Comparison of ENCODE assay signal across 8 cellular contexts in the genomic region with DNA sequence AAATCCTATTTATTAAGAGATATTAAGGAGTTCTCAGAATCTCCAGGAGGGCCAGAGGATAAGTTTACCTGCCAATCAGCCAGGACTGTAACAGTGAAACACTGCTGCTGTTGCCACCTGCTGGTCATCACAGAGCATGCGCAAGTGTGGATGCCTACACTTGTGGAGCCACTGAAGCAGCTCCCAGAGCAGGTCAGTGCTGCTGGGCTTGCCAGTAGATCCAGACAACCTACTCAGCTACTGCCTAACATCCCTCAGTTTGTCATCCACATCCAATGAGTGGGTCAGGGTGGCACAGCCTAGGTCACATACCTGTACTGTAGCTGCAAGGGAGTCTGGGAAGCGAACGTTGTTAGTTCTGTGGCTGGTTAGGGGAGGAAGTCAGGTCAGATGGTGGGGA. TPM values are rescaled to one million over a fixed set of nuclear protein-coding genes. Genes with fewer than 3 reads are reported as not detected.
A peak's percentile ranks its signal among the peaks of the same experiment; 100 is the strongest.
DNase-seq lines count a peak whose midpoint lies in the region; ATAC-seq, FAIRE-seq and TF ChIP-seq lines count a peak whose summit lies in the region.

No MANE protein-coding gene starts in this region.

- no TSS peak for BruUV-seq in HepG2 (replicated peaks; lab: Mats Ljungman, UMichigan)

- no peaks in the 10 kb centered on the region for H3K27me3 ChIP-seq in HepG2 (ENCODE audit: control insufficient read depth in 1 of 2, insufficient read depth in 2 of 2, low read length in 2 of 2)

- no peak overlapping the region for H3K4me3 Mint-ChIP-seq in brain

- H3K9me3 ChIP-seq in HepG2 (ENCODE audit: low read length), result peaks cover 5% of the 10 kb centered on the region

- peak; percentile 93 for FAIRE-seq in HepG2 (lab: Jason Lieb, UNC)

- no peak overlapping the region for H3K27ac ChIP-seq in HepG2 (ENCODE audit: extremely low read length, insufficient read depth, low read length)

- peaks cover 32% of the 10 kb centered on the region for H3K4me1 ChIP-seq in HepG2 (ENCODE audit: insufficient read depth, low read length)

- H3K9ac ChIP-seq in HepG2 (ENCODE audit: insufficient read depth, low read depth, low read length), result no peak overlapping the region

- H3K4me2 ChIP-seq in HepG2 (ENCODE audit: low read depth, low read length), result no peak overlapping the region

- H3K79me2 ChIP-seq in HepG2 (ENCODE audit: insufficient read depth, low read length), result peaks cover 63% of the 10 kb centered on the region

- peaks cover 2% of the 10 kb centered on the region for H3K27me3 Mint-ChIP-seq in brain

- peaks cover 38% of the 10 kb centered on the region for H3K36me3 Mint-ChIP-seq in brain

- no peaks in the 10 kb centered on the region for H4K20me1 ChIP-seq in HepG2 (ENCODE audit: insufficient read depth, low read length)

- H2AFZ ChIP-seq in HepG2 (ENCODE audit: low read length), result no peak overlapping the region

- in situ Hi-C loops in HepG2 (cut with HindIII; ENCODE audit: extremely low pct_ligation_motif_present, low pct_unique_long_range_greater_than_20kb), result no loop called here

- TF ChIP-seq RAD21 in HepG2 (CRISPR knock-in tag; IDR thresholded peaks at IDR 0.05), result peak; percentile 83

- H3K27ac Mint-ChIP-seq in brain, result no peak overlapping the region

- intact Hi-C loops in HepG2 (cut with micrococcal nuclease; ENCODE audit: unreplicated experiment), result loop anchor here (5.0 kb wide), 1 partner anchor 250 kb away; no protein-coding TSS in a partner anchor

- 94% methylated on average over 3 of the region's 3 CpGs for WGBS in HepG2 (ENCODE audit: low lambda C conversion rate)

- ATAC-seq in GM21367 (IDR thresholded peaks at IDR 0.05; ENCODE audit: unreplicated experiment) (peak; percentile 94), HG03571 (IDR thresholded peaks at IDR 0.05; ENCODE audit: unreplicated experiment) (peak; percentile 77), HepG2 (peak; percentile 96)

- TF ChIP-seq EP300 in HepG2 (IDR thresholded peaks at IDR 0.05; ENCODE audit: low read depth in 2 of 2, low read length in 2 of 2), result no peak
- no peak for TF ChIP-seq EP300 in HepG2 (CRISPR knock-in tag; IDR thresholded peaks at IDR 0.05; ENCODE audit: borderline replicate concordance)

- H3K9me3 Mint-ChIP-seq in brain, result peaks cover 3 to 14% (median 7%) of the 10 kb centered on the region in 5 experiments

- TF ChIP-seq POLR2A in HepG2 (IDR thresholded peaks at IDR 0.05; ENCODE audit: insufficient read depth in 1 of 2, low read depth in 2 of 2, low read length in 2 of 2), result no peak

- POLR2A ChIA-PET in HepG2 (lab: Yijun Ruan, JAX), result interaction anchor here (0.7 to 1.5 kb wide), 2 partner anchors 55 to 87 kb away, joined by 3 to 5 read pairs; no protein-coding TSS in a partner anchor

- H3K4me3 ChIP-seq in HepG2 (replicated peaks in 1 of 3; ENCODE audit: insufficient read depth in 1 of 3, low read depth in 2 of 3, low read length in 3 of 3), result no peak overlapping the region

- CTCF ChIA-PET in HepG2 (lab: Yijun Ruan, JAX; ENCODE audit: low intra/inter-chr PET ratio, low total read pairs), result interaction anchor here (0.7 to 4.8 kb wide), 6 partner anchors 9 to 401 kb away, joined by 3 to 31 read pairs (median 3); no protein-coding TSS in a partner anchor

- peaks cover 46% of the 10 kb centered on the region for H3K4me1 Mint-ChIP-seq in brain

- TF ChIP-seq CTCF in brain (conservative IDR thresholded peaks at IDR 0.05) (peak; percentile 29 to 41), HepG2 (CRISPR knock-in tag; IDR thresholded peaks at IDR 0.05) (peak; percentile 88)

- H3K36me3 ChIP-seq in HepG2 (replicated peaks in 1 of 2; ENCODE audit: control insufficient read depth in 1 of 2, insufficient read depth in 2 of 2, low read length in 2 of 2), result no peaks in the 10 kb centered on the region; a peak in 1 of 5 replicates

- DNase-seq in D341Med (ENCODE audit: low spot score) (peak; percentile 70), T-helper 9 cell (peak; percentile 33), HepG2 (ENCODE audit: low spot score) (peak; percentile 78), NCI-H510A (lab: John Stamatoyannopoulos, UW) (no peak)
- DNase-seq in stimulated activated CD8-positive, alpha-beta memory T cell treated with anti-CD3 and anti-CD28 coated beads, Interleukin-7, amount 100 ng/mL, for 4 hours (ENCODE audit: low read depth in 2 of 2), result peak; percentile 26 to 35

TF ChIP-seq in HepG2, 621 proteins besides CTCF, POLR2A, EP300 and RAD21 (continues in another document):
- TF ChIP-seq STAG1 (CRISPR knock-in tag; IDR thresholded peaks at IDR 0.05), result peak; percentile 85
- TF ChIP-seq ZBTB20 (CRISPR knock-in tag; IDR thresholded peaks at IDR 0.05; ENCODE audit: borderline replicate concordance, low read depth), result 0 out of 2 replicates have a peak, but pooled peaks have one; percentile 46
- TF ChIP-seq GRHL1 (CRISPR knock-in tag; conservative IDR thresholded peaks at IDR 0.05), result no peak
- TF ChIP-seq IKZF5 (CRISPR knock-in tag; IDR thresholded peaks at IDR 0.05), result peak; percentile 46; the same call in 1 of the 2 replicates
- TF ChIP-seq PTBP1 (IDR thresholded peaks at IDR 0.05; ENCODE audit: low read depth, low read length, poor library complexity, severe bottlenecking), result no peak
- no peak for TF ChIP-seq ZNF639 (CRISPR knock-in tag; conservative IDR thresholded peaks at IDR 0.05)
- no peak for TF ChIP-seq IKZF4 (CRISPR knock-in tag; IDR thresholded peaks at IDR 0.05; ENCODE audit: borderline replicate concordance, low read depth, not compliant biosample characterization)
- TF ChIP-seq ZNF567 (CRISPR knock-in tag; IDR thresholded peaks at IDR 0.05; ENCODE audit: borderline replicate concordance), result no peak
- TF ChIP-seq ZBTB1 (CRISPR knock-in tag; IDR thresholded peaks at IDR 0.05; ENCODE audit: borderline replicate concordance), result no peak

RNA-seq across cellular contexts. Expression of gene NHSL1, which starts 18.3 kb away (rescaled TPM):
- polyA plus RNA-seq in brain (ENCODE audit: insufficient read depth, low read depth, low replicate concordance), result 18.2 TPM
- total RNA-seq in HepG2 (2016; rRNA removed; fragmentation: Illumina TruSeq; extraction: Trizol), result 53.6 and 59.5 TPM in 2 replicates
- total RNA-seq in HepG2 (2016; cell fraction: cytosol; rRNA removed; fragmentation: Illumina TruSeq; extraction: Trizol; ENCODE audit: low read depth), result 19.0 and 21.3 TPM in 2 replicates
- 55.9 and 56.5 TPM in 2 replicates for total RNA-seq in HepG2 (2016; cell fraction: insoluble cytoplasmic fraction; rRNA removed; fragmentation: Illumina TruSeq; extraction: Trizol)
- total RNA-seq in HepG2 (2016; cell fraction: membrane; rRNA removed; fragmentation: Illumina TruSeq; extraction: Trizol), result 22.2 and 23.0 TPM in 2 replicates
- 124 and 133 TPM in 2 replicates for total RNA-seq in HepG2 (2016; cell fraction: nucleus; rRNA removed; fragmentation: Illumina TruSeq; extraction: Trizol)
- 22.6 and 24.9 TPM in 2 replicates for polyA plus RNA-seq in HepG2 (2011; rRNA removed)
- polyA plus RNA-seq in HepG2 (2011; cell fraction: cytosol; rRNA removed), result 11.6 and 12.3 TPM in 2 replicates
- 42.8 and 45.1 TPM in 2 replicates for polyA plus RNA-seq in HepG2 (2011; cell fraction: nucleus; rRNA removed)
- polyA plus RNA-seq in HepG2 (2012), result 23.2 and 25.7 TPM in 2 replicates
- 3.5 and 3.8 TPM in 2 replicates for polyA plus RNA-seq in HepG2 (2016; cell fraction: cytosol; fragmentation: Illumina TruSeq; extraction: Trizol; ENCODE audit: low read depth)
- 20.6 and 26.3 TPM in 2 replicates for polyA plus RNA-seq in HepG2 (2016; cell fraction: insoluble cytoplasmic fraction; fragmentation: Illumina TruSeq; extraction: Trizol; ENCODE audit: low read depth)
- 6.4 and 7.5 TPM in 2 replicates for polyA plus RNA-seq in HepG2 (2016; cell fraction: membrane; fragmentation: Illumina TruSeq; extraction: Trizol; ENCODE audit: low read depth)
- 67.3 and 71.2 TPM in 2 replicates for polyA plus RNA-seq in HepG2 (2016; cell fraction: nucleus; fragmentation: Illumina TruSeq; extraction: Trizol; ENCODE audit: insufficient read depth, low read depth)
- polyA minus RNA-seq in HepG2 (2011; rRNA and poly(A)+ RNA removed; ENCODE audit: low replicate concordance), result 4.6 and 265 TPM in 2 replicates
- 58.2 and 64.4 TPM in 2 replicates for polyA minus RNA-seq in HepG2 (2011; cell fraction: cytosol; rRNA and poly(A)+ RNA removed)
- polyA minus RNA-seq in HepG2 (2011; cell fraction: nucleus; rRNA and poly(A)+ RNA removed), result 179 and 208 TPM in 2 replicates
